13 cellular contexts compared by ENCODE assay signal in genomic region chr19:29680937-29681336, GRCh38. TPM values are rescaled to one million over a fixed set of nuclear protein-coding genes. Genes with fewer than 3 reads are reported as not detected.
DNase-seq lines count a peak whose midpoint lies in the region; ATAC-seq and TF ChIP-seq lines count a peak whose summit lies in the region.
"Had no signal": no experiment of that assay in that cellular context is flagged by ENCODE, and none has a peak within 500 bp of the region (broad histone marks: within the 10 kb centered on the region; RNA-seq: fewer than 3 reads in every experiment).

No MANE protein-coding gene starts in this region.

- no peaks in the 10 kb centered on the region for H3K79me1 ChIP-seq in mesendoderm (ENCODE audit: low read length)

- no peaks in the 10 kb centered on the region for H3K9me3 Mint-ChIP-seq in activated CD4-positive, alpha-beta T cell treated with anti-CD3 and anti-CD28 coated beads for 36 hours (ENCODE audit: low read depth)
- H3K9me3 Mint-ChIP-seq in T-cell: no peaks in the 10 kb centered on the region
- H3K9me3 Mint-ChIP-seq in effector memory CD8-positive, alpha-beta T cell: no peaks in the 10 kb centered on the region
- no peaks in the 10 kb centered on the region for H3K9me3 Mint-ChIP-seq in stimulated activated naive B cell treated with anti-CD40 and anti-IgM and Interleukin-4, amounts not matched to agents 10 μg/mL and 1 μg/mL and 100 μg/mL, for 72 hours
- no peaks in the 10 kb centered on the region for H3K9me3 Mint-ChIP-seq in endodermal cell

- no peak for DNase-seq in activated CD4-positive, alpha-beta T cell treated with anti-CD3 and anti-CD28 coated beads for 36 hours
- no peak for DNase-seq in activated CD4-positive, alpha-beta T cell treated with anti-CD3 and anti-CD28 coated beads, Interleukin-2, amount 50 U/mL, for 48 hours
- DNase-seq in T-cell (no peak), endodermal cell (no peak), mesendoderm (no peak), mucosa of gallbladder (ENCODE audit: low spot score) (no peak)
- no peak for DNase-seq in effector memory CD8-positive, alpha-beta T cell
- DNase-seq in stimulated activated naive B cell treated with anti-CD40 and anti-IgM and Interleukin-4, amounts not matched to agents 10 μg/mL and 1 μg/mL and 100 μg/mL, for 72 hours: no peak
- DNase-seq: IMR-90, NCI-H2171 treated with DMSO at 0.1 percent for 48 hours, occipital lobe had no signal

- H2BK120ac ChIP-seq in mesendoderm (ENCODE audit: low read depth, low read length): no peak overlapping the region

- no peak overlapping the region for H2BK15ac ChIP-seq in mesendoderm (replicated peaks; ENCODE audit: low read depth)

- H4K8ac ChIP-seq in mesendoderm (ENCODE audit: low read depth, low read length): no peak overlapping the region

- peak overlapping the region; percentile 61 for H3K4me3 Mint-ChIP-seq in activated CD4-positive, alpha-beta T cell treated with anti-CD3 and anti-CD28 coated beads for 36 hours
- peak overlapping the region; percentile 34 to 79 (median 45) for H3K4me3 Mint-ChIP-seq in T-cell
- H3K4me3 Mint-ChIP-seq in effector memory CD8-positive, alpha-beta T cell: peak overlapping the region; percentile 81 to 84
- H3K4me3 Mint-ChIP-seq in stimulated activated naive B cell treated with anti-CD40 and anti-IgM and Interleukin-4, amounts not matched to agents 10 μg/mL and 1 μg/mL and 100 μg/mL, for 72 hours: peak overlapping the region; percentile 41 to 66
- H3K4me3 Mint-ChIP-seq in endodermal cell: no peak overlapping the region

- peaks cover 70% of the 10 kb centered on the region for H3K4me1 Mint-ChIP-seq in activated CD4-positive, alpha-beta T cell treated with anti-CD3 and anti-CD28 coated beads for 36 hours
- H3K4me1 Mint-ChIP-seq in T-cell (peaks cover 71 to 80% (median 71%) of the 10 kb centered on the region in 3 donors), endodermal cell (peaks cover 5% of the 10 kb centered on the region)
- H3K4me1 Mint-ChIP-seq in effector memory CD8-positive, alpha-beta T cell (ENCODE audit: low read depth in 2 of 2): peaks cover 67 to 68% of the 10 kb centered on the region in 2 donors
- peaks cover 17 to 28% of the 10 kb centered on the region in 2 donors for H3K4me1 Mint-ChIP-seq in stimulated activated naive B cell treated with anti-CD40 and anti-IgM and Interleukin-4, amounts not matched to agents 10 μg/mL and 1 μg/mL and 100 μg/mL, for 72 hours

- no peak overlapping the region for H3K4me2 ChIP-seq in mesendoderm (ENCODE audit: low read length)

- H2AK5ac ChIP-seq in mesendoderm (ENCODE audit: low read length): no peak overlapping the region

- no peak overlapping the region for H3K27ac ChIP-seq in endodermal cell (ENCODE audit: low read depth, low read length)
- no peak overlapping the region for H3K27ac ChIP-seq in mesendoderm (ENCODE audit: low read depth, low read length)

- H3K4me1 ChIP-seq in endodermal cell (ENCODE audit: control insufficient read depth, insufficient read depth, low read length) (no peaks in the 10 kb centered on the region), mesendoderm (ENCODE audit: control insufficient read depth, low read depth, low read length) (no peaks in the 10 kb centered on the region)

- no peak overlapping the region for H3K4ac ChIP-seq in mesendoderm (ENCODE audit: low read depth, low read length)

- POLR2A ChIA-PET in activated CD4-positive, alpha-beta T cell treated with anti-CD3 and anti-CD28 coated beads for 36 hours (lab: Charles Lee): interaction anchor here (2.2 kb wide), 1 partner anchor 9 kb away, joined by 13 read pairs; no protein-coding TSS in a partner anchor
- POLR2A ChIA-PET in T-cell (lab: Charles Lee): interaction anchor here in 1 of 2 donors (1.4 kb wide), 1 partner anchor 9 kb away, joined by 8 read pairs; no protein-coding TSS in a partner anchor

- peak; percentile 2 for ATAC-seq in activated CD4-positive, alpha-beta T cell treated with anti-CD3 and anti-CD28 coated beads for 36 hours
- ATAC-seq in T-cell (replicated peaks in 1 of 4): peak in 2 of 4 experiments; percentile 3 to 5
- ATAC-seq in effector memory CD8-positive, alpha-beta T cell (replicated peaks): peak; percentile 0
- no peak for ATAC-seq in stimulated activated naive B cell treated with anti-CD40 and anti-IgM and Interleukin-4, amounts not matched to agents 10 μg/mL and 1 μg/mL and 100 μg/mL, for 72 hours (replicated peaks)
- ATAC-seq: HCT116 had no signal

- H3K9ac ChIP-seq in endodermal cell (ENCODE audit: extremely low read depth, low read length, poor library complexity, severe bottlenecking) (no peak overlapping the region), mesendoderm (ENCODE audit: low read length) (no peak overlapping the region)

- intact Hi-C loops in activated CD4-positive, alpha-beta T cell treated with anti-CD3 and anti-CD28 coated beads for 36 hours (cut with DNase I, micrococcal nuclease): loop anchor here (1.0 to 2.0 kb wide), 3 partner anchors 9 to 16 kb away; partner anchors contain the start of gene PLEKHF1 (in 1 of the 2)

- no peak overlapping the region for H2BK5ac ChIP-seq in mesendoderm (ENCODE audit: low read length)

- H3K27ac Mint-ChIP-seq in activated CD4-positive, alpha-beta T cell treated with anti-CD3 and anti-CD28 coated beads for 36 hours: peak overlapping the region; percentile 91
- peak overlapping the region; percentile 80 to 86 for H3K27ac Mint-ChIP-seq in T-cell
- H3K27ac Mint-ChIP-seq in effector memory CD8-positive, alpha-beta T cell: peak overlapping the region; percentile 92 to 95
- H3K27ac Mint-ChIP-seq in stimulated activated naive B cell treated with anti-CD40 and anti-IgM and Interleukin-4, amounts not matched to agents 10 μg/mL and 1 μg/mL and 100 μg/mL, for 72 hours: peak overlapping the region; percentile 88
- H3K27ac Mint-ChIP-seq in endodermal cell: no peak overlapping the region

- no peak overlapping the region for H4K5ac ChIP-seq in mesendoderm (ENCODE audit: low read length)

- H3K36me3 ChIP-seq in endodermal cell (ENCODE audit: control insufficient read depth, insufficient read depth, low read length) (no peaks in the 10 kb centered on the region), mesendoderm (ENCODE audit: control insufficient read depth, insufficient read depth, low read length) (no peaks in the 10 kb centered on the region)

- 85 to 92% methylated on average over 5 to 7 of the region's 7 CpGs for WGBS in endodermal cell (ENCODE audit: insufficient coverage in 1 of 2, insufficient read length in 1 of 2), 2 experiments
- WGBS in mesendoderm (ENCODE audit: extremely low coverage, insufficient coverage, low lambda C conversion rate): no CpG with 5 or more reads among the region's 7 CpGs

- H3K4me3 ChIP-seq in endodermal cell (ENCODE audit: low read length) (no peak overlapping the region), mesendoderm (ENCODE audit: low read length) (no peak overlapping the region)
- H3K4me3 ChIP-seq: thyroid gland had no signal

- H3K56ac ChIP-seq in mesendoderm (ENCODE audit: low read length): no peak overlapping the region

- H3K36me3 Mint-ChIP-seq in activated CD4-positive, alpha-beta T cell treated with anti-CD3 and anti-CD28 coated beads for 36 hours (ENCODE audit: low read depth): peaks cover 6% of the 10 kb centered on the region
- peaks cover 7% of the 10 kb centered on the region for H3K36me3 Mint-ChIP-seq in T-cell
- peaks cover 50% of the 10 kb centered on the region for H3K36me3 Mint-ChIP-seq in effector memory CD8-positive, alpha-beta T cell (ENCODE audit: insufficient read depth)
- H3K36me3 Mint-ChIP-seq in stimulated activated naive B cell treated with anti-CD40 and anti-IgM and Interleukin-4, amounts not matched to agents 10 μg/mL and 1 μg/mL and 100 μg/mL, for 72 hours: peaks cover 5 to 8% of the 10 kb centered on the region in 2 donors
- no peaks in the 10 kb centered on the region for H3K36me3 Mint-ChIP-seq in endodermal cell (ENCODE audit: low read depth)

- CTCF ChIA-PET in activated CD4-positive, alpha-beta T cell treated with anti-CD3 and anti-CD28 coated beads for 36 hours (lab: Charles Lee): interaction anchor here (1.8 to 2.1 kb wide), 2 partner anchors 9 kb away, joined by 6 to 18 read pairs; no protein-coding TSS in a partner anchor
- CTCF ChIA-PET in T-cell (lab: Charles Lee): interaction anchor here (0.6 to 2.2 kb wide), 5 partner anchors 9 to 74 kb away, joined by 3 to 10 read pairs (median 3); no protein-coding TSS in a partner anchor

- H3K27me3 Mint-ChIP-seq in activated CD4-positive, alpha-beta T cell treated with anti-CD3 and anti-CD28 coated beads for 36 hours: no peaks in the 10 kb centered on the region
- H3K27me3 Mint-ChIP-seq in T-cell (no peaks in the 10 kb centered on the region), endodermal cell (ENCODE audit: insufficient read depth) (no peaks in the 10 kb centered on the region)
- no peaks in the 10 kb centered on the region for H3K27me3 Mint-ChIP-seq in effector memory CD8-positive, alpha-beta T cell
- peaks cover 0 to under 1% of the 10 kb centered on the region in 2 donors for H3K27me3 Mint-ChIP-seq in stimulated activated naive B cell treated with anti-CD40 and anti-IgM and Interleukin-4, amounts not matched to agents 10 μg/mL and 1 μg/mL and 100 μg/mL, for 72 hours

- no peaks in the 10 kb centered on the region for H3K9me3 ChIP-seq in endodermal cell (ENCODE audit: control insufficient read depth, low read length)
- H3K9me3 ChIP-seq: thyroid gland had no signal

- no peaks in the 10 kb centered on the region for H3K79me2 ChIP-seq in mesendoderm (ENCODE audit: control insufficient read depth, insufficient read depth, low read length)

- no peak overlapping the region for H3K23ac ChIP-seq in mesendoderm (ENCODE audit: low read length)

- H3K18ac ChIP-seq in mesendoderm (ENCODE audit: low read length): no peak overlapping the region

- no peak for TF ChIP-seq CTCF in endodermal cell (conservative IDR thresholded peaks at IDR 0.05)

- H3K27me3 ChIP-seq in endodermal cell (ENCODE audit: control insufficient read depth, insufficient read depth, low read length, poor library complexity, severe bottlenecking) (no peaks in the 10 kb centered on the region), mesendoderm (ENCODE audit: insufficient read depth, low read length, poor library complexity) (no peaks in the 10 kb centered on the region)
- H3K27me3 ChIP-seq: thyroid gland had no signal

RNA-seq across cellular contexts. Expression of gene PLEKHF1, which starts 15.7 kb away (rescaled TPM):
- total RNA-seq in activated CD4-positive, alpha-beta T cell treated with anti-CD3 and anti-CD28 coated beads for 36 hours: 10 to 100 TPM; 25.4 to 26.6 TPM
- total RNA-seq in T-cell (10 to 100 TPM; 13.2 to 42.6 (median 34.5) TPM), endodermal cell (1 to 10 TPM; 2.6 to 2.8 TPM), mucosa of gallbladder (15.7 TPM)
- polyA plus RNA-seq in endodermal cell (2013, experiment 1 of 2): 1.1 TPM
- 0.62 TPM for polyA plus RNA-seq in endodermal cell (2013, experiment 2 of 2)
- polyA plus RNA-seq in mesendoderm (2013, experiment 1 of 2): 3.0 TPM
- 3.7 TPM for polyA plus RNA-seq in mesendoderm (2013, experiment 2 of 2)

RNA-seq across cellular contexts. Expression of gene C19orf12, which starts 34.1 kb away (rescaled TPM):
- 10 to 100 TPM; 26.7 to 35.7 TPM for total RNA-seq in activated CD4-positive, alpha-beta T cell treated with anti-CD3 and anti-CD28 coated beads for 36 hours
- total RNA-seq in T-cell: 10 to 100 TPM; 25.1 to 38.7 (median 34.2) TPM
- total RNA-seq in endodermal cell: 10 to 100 TPM; 18.9 to 22.9 TPM
- polyA plus RNA-seq in endodermal cell (2013, experiment 1 of 2): 24.4 TPM
- 19.4 TPM for polyA plus RNA-seq in endodermal cell (2013, experiment 2 of 2)
- polyA plus RNA-seq in mesendoderm (2013, experiment 1 of 2): 10.9 TPM
- polyA plus RNA-seq in mesendoderm (2013, experiment 2 of 2): 10.9 TPM
- 22.8 TPM for total RNA-seq in mucosa of gallbladder

Comparison
In these comparisons a context has a peak if more than half of its experiments do, and no peak if none do; other contexts are left out.
1. ATAC-seq: peak in activated CD4-positive, alpha-beta T cell treated with anti-CD3 and anti-CD28 coated beads for 36 hours (single experiment) and effector memory CD8-positive, alpha-beta T cell (single experiment); none in stimulated activated naive B cell treated with anti-CD40 and anti-IgM and Interleukin-4, amounts not matched to agents 10 μg/mL and 1 μg/mL and 100 μg/mL, for 72 hours (0 of 2).